In genomic region chr15:69415381-69415780, GRCh38 we compare ENCODE assay signal across 10 cellular contexts. TPM values are rescaled to one million over a fixed set of nuclear protein-coding genes. Genes with fewer than 3 reads are reported as not detected.
DNase-seq lines count a peak whose midpoint lies in the region; ATAC-seq and TF ChIP-seq lines count a peak whose summit lies in the region.
"Had no signal": no experiment of that assay in that cellular context is flagged by ENCODE, and none has a peak within 500 bp of the region (broad histone marks: within the 10 kb centered on the region; RNA-seq: fewer than 3 reads in every experiment).

No MANE protein-coding gene starts in this region.

- peak in 1 of 2 donors; percentile 47 for DNase-seq in cardiac muscle cell (ENCODE audit: low read depth in 1 of 2, low spot score in 1 of 2)
- DNase-seq in right atrium auricular region (ENCODE audit: low spot score): no peak
- no peak for DNase-seq in foreskin fibroblast
- DNase-seq in cortex of kidney (lab: John Stamatoyannopoulos, UW): no peak
- no peak for DNase-seq in activated CD4-positive, CD25-positive, alpha-beta regulatory T cell (lab: John Stamatoyannopoulos, UW)
- no peak for DNase-seq in activated CD4-positive, alpha-beta T cell treated with anti-CD3 and anti-CD28 coated beads, Interleukin-2, amount 50 U/mL, for 48 hours
- DNase-seq: NCI-H1436; stimulated activated CD4-positive, alpha-beta T cell treated with anti-CD3 and anti-CD28 coated beads, Interleukin-4, amount 100 ng/mL, for 24 hours had no signal

- ATAC-seq in GM18505 (IDR thresholded peaks at IDR 0.05; ENCODE audit: unreplicated experiment): no peak

- TF ChIP-seq POLR2A in GM18505 (IDR thresholded peaks at IDR 0.05; ENCODE audit: borderline replicate concordance, extremely low read depth, insufficient read depth, insufficient read length): no peak

- peak overlapping the region; percentile 66 for H3K4me3 ChIP-seq in cardiac muscle cell
- H3K4me3 ChIP-seq in right atrium auricular region: no peak overlapping the region
- H3K4me3 ChIP-seq in foreskin fibroblast (ENCODE audit: low read depth in 1 of 2, low read length in 2 of 2): peak overlapping the region; percentile 82 to 84

- H3K4me1 ChIP-seq in cardiac muscle cell (ENCODE audit: low read depth) (peaks cover 13% of the 10 kb centered on the region), right atrium auricular region (peaks cover 0 to 14% of the 10 kb centered on the region in 2 donors)

- H3K27ac ChIP-seq in cardiac muscle cell (peak overlapping the region; percentile 99), right atrium auricular region (no peak overlapping the region), VCaP (peak overlapping the region; percentile 82)

- H3K9me3 ChIP-seq in cardiac muscle cell (ENCODE audit: low read depth) (no peaks in the 10 kb centered on the region), right atrium auricular region (no peaks in the 10 kb centered on the region)

- TF ChIP-seq CTCF in cardiac muscle cell (IDR thresholded peaks at IDR 0.05; ENCODE audit: low read depth, low read length) (no peak), right atrium auricular region (IDR thresholded peaks at IDR 0.05) (no peak), VCaP (conservative IDR thresholded peaks at IDR 0.05) (no peak), foreskin fibroblast (IDR thresholded peaks at IDR 0.05; ENCODE audit: low read depth, low read length) (no peak)

- H3K36me3 ChIP-seq in cardiac muscle cell (peaks cover 5% of the 10 kb centered on the region), right atrium auricular region (no peaks in the 10 kb centered on the region)

- no peaks in the 10 kb centered on the region for H3K27me3 ChIP-seq in cardiac muscle cell
- no peaks in the 10 kb centered on the region for H3K27me3 ChIP-seq in right atrium auricular region

RNA-seq across cellular contexts. Expression of gene KIF23, which starts 1.2 kb away (rescaled TPM):
- total RNA-seq in cardiac muscle cell (11.2 and 58.9 TPM in 2 replicates), right atrium auricular region (1 to 10 TPM; 1.3 to 3.6 TPM)
- polyA plus RNA-seq in cardiac muscle cell: 12.3 and 45.9 TPM in 2 replicates

RNA-seq across cellular contexts. Expression of gene RPLP1, which starts 37.2 kb away (rescaled TPM):
- total RNA-seq in cardiac muscle cell (303 and 361 TPM in 2 replicates), right atrium auricular region (100 to 1,000 TPM; 560 to 705 TPM)
- polyA plus RNA-seq in cardiac muscle cell: 967 and 994 TPM in 2 replicates

Comparison
In these comparisons a context has a peak if more than half of its experiments do, and no peak if none do; other contexts are left out.
1. H3K27ac ChIP-seq: peak in cardiac muscle cell (single experiment) and VCaP (single experiment); none in right atrium auricular region (0 of 2).
2. H3K4me3 ChIP-seq: peak in cardiac muscle cell (single experiment) and foreskin fibroblast (2 of 2); none in right atrium auricular region (0 of 2).